Comparison of ENCODE assay signal across 8 cellular contexts in the genomic region with DNA sequence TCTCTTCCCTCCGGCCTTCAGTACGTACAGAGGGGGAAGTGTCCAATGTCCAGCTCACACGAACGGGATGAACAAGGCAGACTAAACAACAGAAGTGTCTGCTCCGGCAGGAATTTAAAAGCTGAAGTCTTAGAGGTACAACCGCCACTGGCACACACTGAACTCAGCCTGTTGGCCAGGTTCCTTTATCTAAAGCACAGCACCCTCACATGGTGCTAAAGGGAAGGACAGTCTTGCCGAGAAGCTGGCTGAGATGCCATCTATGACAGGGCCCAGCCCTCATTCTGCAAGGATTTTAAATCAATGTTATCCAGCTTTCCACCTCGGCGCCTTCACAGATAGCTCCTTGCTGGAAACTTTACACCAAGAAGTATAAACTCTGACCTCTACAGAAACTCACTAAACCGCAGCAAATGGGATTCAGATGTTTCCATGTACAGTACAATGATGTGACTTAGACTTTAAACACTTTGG. TPM values are rescaled to one million over a fixed set of nuclear protein-coding genes. Genes with fewer than 3 reads are reported as not detected.
DNase-seq lines count a peak whose midpoint lies in the region; ATAC-seq and TF ChIP-seq lines count a peak whose summit lies in the region.

No MANE protein-coding gene starts in this region.

- no peaks in the 10 kb centered on the region for H3K36me3 Mint-ChIP-seq in naive B cell

- H3K4me3 ChIP-seq in AG09309 (ENCODE audit: control insufficient read depth, low read depth, low read length): no peak overlapping the region
- H3K4me3 ChIP-seq in upper lobe of right lung: no peak overlapping the region

- TF ChIP-seq POLR2A in erythroblast (IDR thresholded peaks at IDR 0.05; ENCODE audit: low read length): no peak

- peaks cover 0 to 10% (median 6%) of the 10 kb centered on the region in 3 donors for H3K4me1 Mint-ChIP-seq in naive B cell

- H3K4me3 Mint-ChIP-seq in naive B cell: peak overlapping the region in 6 of 8 donors; percentile 36 to 65 (median 55)

- DNase-seq in AG09309 (ENCODE audit: low read depth): peak; percentile 32
- DNase-seq in GM20000 (ENCODE audit: low spot score): no peak
- DNase-seq in NCI-H226: peak; percentile 82
- DNase-seq in activated CD8-positive, alpha-beta memory T cell treated with anti-CD3 and anti-CD28 coated beads, Interleukin-2, amount 50 U/mL, for 4 hours: peak; percentile 62
- DNase-seq in erythroblast (lab: John Stamatoyannopoulos, UW): peak; percentile 27 to 32
- no peak for DNase-seq in naive B cell
- DNase-seq in upper lobe of right lung: no peak

- peaks cover 0 to 6% (median 0%) of the 10 kb centered on the region in 7 donors for H3K9me3 Mint-ChIP-seq in naive B cell

- TF ChIP-seq CTCF in AG09309 (IDR thresholded peaks at IDR 0.05; ENCODE audit: control insufficient read depth, insufficient read depth, low read depth, low read length, missing control alignments): peak; percentile 64
- TF ChIP-seq CTCF in GM20000 (IDR thresholded peaks at IDR 0.05; ENCODE audit: extremely low read depth, missing control alignments): peak; percentile 5
- TF ChIP-seq CTCF in upper lobe of right lung (IDR thresholded peaks at IDR 0.05): peak; percentile 65

- H3K27me3 Mint-ChIP-seq in naive B cell: peaks cover 44 to 64% (median 47%) of the 10 kb centered on the region in 3 donors

- intact Hi-C loops in upper lobe of right lung (cut with DNase I): no loop called here

- H3K9me3 ChIP-seq in upper lobe of right lung: no peaks in the 10 kb centered on the region

- H3K4me1 ChIP-seq in upper lobe of right lung: peaks cover 8% of the 10 kb centered on the region

- H3K27ac ChIP-seq in upper lobe of right lung: no peak overlapping the region

- ATAC-seq in naive B cell (ENCODE audit: low read depth in 2 of 2): no peak
- peak; percentile 47 for ATAC-seq in upper lobe of right lung
- no peak for ATAC-seq in HG02973 (IDR thresholded peaks at IDR 0.05; ENCODE audit: unreplicated experiment)

- H3K36me3 ChIP-seq in upper lobe of right lung: no peaks in the 10 kb centered on the region

- no peak overlapping the region for H3K27ac Mint-ChIP-seq in naive B cell

- peaks cover 13% of the 10 kb centered on the region for H3K27me3 ChIP-seq in upper lobe of right lung

RNA-seq across cellular contexts. Expression of gene ADAMTS17, which starts 2.8 kb away (rescaled TPM):
- polyA plus RNA-seq in naive B cell (ENCODE audit: low read depth in 6 of 6): not detected
- total RNA-seq in upper lobe of right lung: 6.2 TPM

Comparison
In these comparisons a context has a peak if more than half of its experiments do, and no peak if none do; other contexts are left out.
1. DNase-seq: peak in AG09309 (single experiment), NCI-H226 (single experiment), activated CD8-positive, alpha-beta memory T cell treated with anti-CD3 and anti-CD28 coated beads, Interleukin-2, amount 50 U/mL, for 4 hours (single experiment) and erythroblast (2 of 2); none in GM20000 (single experiment), naive B cell (single experiment) and upper lobe of right lung (single experiment).
2. CTCF ChIP-seq: peak in every context shown above with its lines; median percentile 65 in upper lobe of right lung; 64 in AG09309; 5 in GM20000.